In genomic region chr12:2284857-2285256, GRCh38 we compare ENCODE assay signal across 8 cellular contexts.
DNase-seq lines count a peak whose midpoint lies in the region; ATAC-seq, FAIRE-seq and TF ChIP-seq lines count a peak whose summit lies in the region.

No MANE protein-coding gene starts in this region.

- no peak overlapping the region for H4K5ac ChIP-seq in H1 (ENCODE audit: insufficient read length, low read depth, low read length)

- H2AK5ac ChIP-seq in H1 (ENCODE audit: low read depth, low read length) (no peak overlapping the region), mesenchymal stem cell (ENCODE audit: low read length, severe bottlenecking) (no peak overlapping the region)

- peak; percentile 82 to 87 for TF ChIP-seq RAD21 in H1 (IDR thresholded peaks at IDR 0.05 in 1 of 2, conservative IDR thresholded peaks at IDR 0.05 in 1 of 2; ENCODE audit: low read depth in 2 of 2, low read length in 2 of 2)

- H3K36me3 ChIP-seq in MG63 (no peaks in the 10 kb centered on the region), SJCRH30 (no peaks in the 10 kb centered on the region), H1 (ENCODE audit: control insufficient read depth in 2 of 4, insufficient read depth in 4 of 4, low read length in 3 of 4) (no peaks in the 10 kb centered on the region), mesenchymal stem cell (ENCODE audit: control insufficient read depth in 1 of 2, insufficient read depth in 2 of 2, low read depth in 1 of 2, low read length in 2 of 2) (no peaks in the 10 kb centered on the region), tibial nerve (no peaks in the 10 kb centered on the region)

- H3K36me3 Mint-ChIP-seq in activated CD4-positive, alpha-beta T cell treated with anti-CD3 and anti-CD28 coated beads, Interleukin-2, amount 10 ng/mL, durations not matched to agents 24 days and 14 days (ENCODE audit: low read depth), result no peaks in the 10 kb centered on the region

- no peaks in the 10 kb centered on the region for H3K79me2 ChIP-seq in H1 (ENCODE audit: control insufficient read depth in 1 of 2, insufficient read depth in 2 of 2, low read length in 2 of 2)

- H3K18ac ChIP-seq in H1 (ENCODE audit: extremely low read depth, low read length) (no peak overlapping the region), mesenchymal stem cell (ENCODE audit: low read depth in 1 of 2, low read length in 2 of 2) (peak overlapping the region; percentile 67 to 88)

- intact Hi-C loops in activated CD4-positive, alpha-beta T cell treated with anti-CD3 and anti-CD28 coated beads, Interleukin-2, amount 10 ng/mL, durations not matched to agents 24 days and 14 days (cut with micrococcal nuclease), result no loop called here

- TF ChIP-seq POLR2A in H1 (IDR thresholded peaks at IDR 0.05; ENCODE audit: control extremely low read depth in 1 of 2, low read depth in 2 of 2, low read length in 2 of 2), result no peak
- no peak for TF ChIP-seq POLR2A in tibial nerve (IDR thresholded peaks at IDR 0.05)

- peaks cover 3% of the 10 kb centered on the region for H3K4me1 Mint-ChIP-seq in activated CD4-positive, alpha-beta T cell treated with anti-CD3 and anti-CD28 coated beads, Interleukin-2, amount 10 ng/mL, durations not matched to agents 24 days and 14 days

- TF ChIP-seq EP300 in H1 (IDR thresholded peaks at IDR 0.05; ENCODE audit: borderline replicate concordance in 1 of 2, low read depth in 2 of 2, low read length in 2 of 2) (no peak), tibial nerve (IDR thresholded peaks at IDR 0.05) (no peak)

- H3K4me3 Mint-ChIP-seq in activated CD4-positive, alpha-beta T cell treated with anti-CD3 and anti-CD28 coated beads, Interleukin-2, amount 10 ng/mL, durations not matched to agents 24 days and 14 days, result no peak overlapping the region

- H3K9me3 Mint-ChIP-seq in activated CD4-positive, alpha-beta T cell treated with anti-CD3 and anti-CD28 coated beads, Interleukin-2, amount 10 ng/mL, durations not matched to agents 24 days and 14 days, result no peaks in the 10 kb centered on the region

- H2BK5ac ChIP-seq in H1 (ENCODE audit: low read depth, low read length) (no peak overlapping the region; the same call in 1 of the 2 replicates), mesenchymal stem cell (ENCODE audit: low read depth, low read length, poor library complexity, severe bottlenecking) (no peak overlapping the region)

- no peaks in the 10 kb centered on the region for H3K23me2 ChIP-seq in H1 (ENCODE audit: low read depth, low read length)

- H2BK15ac ChIP-seq in H1 (ENCODE audit: low read length) (peak overlapping the region; percentile 84; the same call in 1 of the 2 replicates), mesenchymal stem cell (ENCODE audit: low read depth, poor library complexity, severe bottlenecking) (no peak overlapping the region)

- H3K4ac ChIP-seq in H1 (replicated peaks; ENCODE audit: insufficient read length, low read depth, low read length) (no peak overlapping the region), mesenchymal stem cell (ENCODE audit: low read depth in 1 of 2, low read length in 2 of 2) (peak overlapping the region in 1 of 2 experiments; percentile 13)

- H2BK12ac ChIP-seq in H1 (ENCODE audit: low read depth, low read length) (peak overlapping the region; percentile 62; the same call in 1 of the 2 replicates), mesenchymal stem cell (ENCODE audit: low read length in 2 of 2) (peak overlapping the region; percentile 53 to 61)

- H3K27ac Mint-ChIP-seq in activated CD4-positive, alpha-beta T cell treated with anti-CD3 and anti-CD28 coated beads, Interleukin-2, amount 10 ng/mL, durations not matched to agents 24 days and 14 days, result no peak overlapping the region

- H4K8ac ChIP-seq in H1 (ENCODE audit: extremely low read depth, insufficient read depth, low read length), result no peak overlapping the region
- peak overlapping the region; percentile 29 for H4K8ac ChIP-seq in mesenchymal stem cell (ENCODE audit: low read length)

- peaks cover 9% of the 10 kb centered on the region for H3K27me3 Mint-ChIP-seq in activated CD4-positive, alpha-beta T cell treated with anti-CD3 and anti-CD28 coated beads, Interleukin-2, amount 10 ng/mL, durations not matched to agents 24 days and 14 days

- H3K79me1 ChIP-seq in H1 (ENCODE audit: low read depth, low read length), result no peaks in the 10 kb centered on the region
- H3K79me1 ChIP-seq in mesenchymal stem cell (replicated peaks; ENCODE audit: low read length, poor library complexity, severe bottlenecking), result no peaks in the 10 kb centered on the region

- H3K4me1 ChIP-seq in SJCRH30 (no peaks in the 10 kb centered on the region), H1 (replicated peaks in 1 of 4; ENCODE audit: control insufficient read depth in 3 of 4, insufficient read depth in 4 of 4, low read length in 3 of 4) (peaks cover 5 to 18% (median 6%) of the 10 kb centered on the region in 4 experiments), mesenchymal stem cell (ENCODE audit: control insufficient read depth, insufficient read depth, low read depth, low read length) (peaks cover 18% of the 10 kb centered on the region), tibial nerve (peaks cover 0 to 52% (median 24%) of the 10 kb centered on the region in 4 donors)

- H3K4me3 ChIP-seq in MG63, result no peak overlapping the region
- H3K4me3 ChIP-seq in SJCRH30, result no peak overlapping the region
- no peak overlapping the region for H3K4me3 ChIP-seq in H1 (ENCODE audit: extremely low read depth in 1 of 4, insufficient read depth in 2 of 4, low read depth in 3 of 4, low read length in 4 of 4)
- H3K4me3 ChIP-seq in mesenchymal stem cell (ENCODE audit: insufficient read depth in 1 of 2, low read depth in 1 of 2, low read length in 2 of 2), result peak overlapping the region in 1 of 2 experiments; percentile 52
- no peak overlapping the region for H3K4me3 ChIP-seq in tibial nerve

- no peak overlapping the region for H2BK20ac ChIP-seq in H1 (ENCODE audit: low read length)

- no peaks in the 10 kb centered on the region for H4K20me1 ChIP-seq in H1 (replicated peaks in 1 of 2; ENCODE audit: control insufficient read depth in 1 of 2, insufficient read depth in 2 of 2, low read length in 2 of 2)

- WGBS in H1 (ENCODE audit: extremely low coverage in 1 of 2, insufficient coverage in 1 of 2, insufficient read length in 1 of 2, insufficient replicate concordance in 2 of 2, low coverage in 1 of 2, low lambda C conversion rate in 2 of 2, missing lambda C conversion rate in 1 of 2), 2 experiments, result 18% methylated on average over 8 of the region's 8 CpGs; no CpG with 5 or more reads in 1 of the 2 experiments
- 32% methylated on average over 8 of the region's 8 CpGs for WGBS in mesenchymal stem cell
- 34 to 38% methylated on average over 8 of the region's 8 CpGs for WGBS in tibial nerve, 2 donors

- H3K23ac ChIP-seq in H1 (ENCODE audit: insufficient read length), result no peak overlapping the region
- no peak overlapping the region for H3K23ac ChIP-seq in mesenchymal stem cell (ENCODE audit: low read length in 2 of 2)

- DNase-seq in activated CD4-positive, alpha-beta T cell treated with anti-CD3 and anti-CD28 coated beads, Interleukin-2, amount 10 ng/mL, durations not matched to agents 24 days and 14 days, result peak; percentile 72
- DNase-seq in activated CD4-positive, alpha-beta T cell treated with anti-CD3 and anti-CD28 coated beads for 1 hour, result no peak
- DNase-seq in MG63 (peak; percentile 90), SJCRH30 (peak; percentile 50 to 58), H1 (ENCODE audit: low read depth in 1 of 2, low spot score in 2 of 2) (peak; percentile 64 to 91), mesenchymal stem cell (peak; percentile 72), tibial nerve (ENCODE audit: low spot score in 2 of 2) (peak; percentile 52 to 63)

- H3K27ac ChIP-seq in SJCRH30 (no peak overlapping the region), H1 (ENCODE audit: low read depth, low read length) (no peak overlapping the region), mesenchymal stem cell (ENCODE audit: low read length, poor library complexity, severe bottlenecking) (peak overlapping the region; percentile 80), tibial nerve (peak overlapping the region in 2 of 4 donors; percentile 22 to 58)

- H3K56ac ChIP-seq in H1 (replicated peaks; ENCODE audit: insufficient read length, low read depth, low read length), result no peak overlapping the region

- H2BK120ac ChIP-seq in H1 (replicated peaks; ENCODE audit: low read depth, low read length), result no peak overlapping the region
- no peak overlapping the region for H2BK120ac ChIP-seq in mesenchymal stem cell (ENCODE audit: low read depth, low read length)

- CTCF ChIA-PET in H1 (lab: Charles Lee; ENCODE audit: partially characterized antibody), result interaction anchor here (0.7 to 13.0 kb wide), 26 partner anchors 8 to 304 kb away, joined by 3 to 252 read pairs (median 4); partner anchors contain the start of gene CACNA1C

- POLR2A ChIA-PET in H1 (lab: Charles Lee; ENCODE audit: partially characterized antibody), result no interaction called here

- H4K91ac ChIP-seq in H1 (replicated peaks; ENCODE audit: insufficient read length, low read length) (no peak overlapping the region), mesenchymal stem cell (ENCODE audit: low read length) (peak overlapping the region; percentile 90)

- H3K9me3 ChIP-seq in MG63 (peaks cover 17% of the 10 kb centered on the region), SJCRH30 (replicated peaks) (no peaks in the 10 kb centered on the region), H1 (ENCODE audit: insufficient read depth in 2 of 2, low read depth in 1 of 2, low read length in 1 of 2) (no peaks in the 10 kb centered on the region), mesenchymal stem cell (ENCODE audit: control insufficient read depth, low read length) (no peaks in the 10 kb centered on the region), tibial nerve (no peaks in the 10 kb centered on the region)

- H2AFZ ChIP-seq in H1 (ENCODE audit: low read length) (0 out of 2 replicates have a peak overlapping the region, but pooled peaks have one; percentile 78), mesenchymal stem cell (ENCODE audit: low read depth, low read length) (no peak overlapping the region)

- TF ChIP-seq CTCF in H1 (IDR thresholded peaks at IDR 0.05; ENCODE audit: control extremely low read depth in 1 of 3, insufficient read depth in 1 of 3, low read depth in 1 of 3, low read length in 3 of 3) (peak; percentile 86 to 95 (median 90)), tibial nerve (IDR thresholded peaks at IDR 0.05) (peak; percentile 24 to 60 (median 47))

- H3K4me2 ChIP-seq in H1 (ENCODE audit: insufficient read depth in 1 of 2, low read depth in 2 of 2, low read length in 2 of 2) (no peak overlapping the region), mesenchymal stem cell (ENCODE audit: low read length, poor library complexity, severe bottlenecking) (no peak overlapping the region)

- H3K9ac ChIP-seq in H1 (replicated peaks in 1 of 4; ENCODE audit: extremely low read depth in 1 of 4, low read depth in 3 of 4, low read length in 3 of 4), result no peak overlapping the region
- H3K9ac ChIP-seq in mesenchymal stem cell (ENCODE audit: low read length), result peak overlapping the region; percentile 81

- FAIRE-seq in H1 (lab: Jason Lieb, UNC), result peak; percentile 98

- ATAC-seq in HG03196 (IDR thresholded peaks at IDR 0.05; ENCODE audit: unreplicated experiment), result no peak

- H3K27me3 ChIP-seq in MG63, result no peaks in the 10 kb centered on the region
- peaks cover 26% of the 10 kb centered on the region for H3K27me3 ChIP-seq in SJCRH30
- H3K27me3 ChIP-seq in H1 (replicated peaks in 1 of 4; ENCODE audit: control insufficient read depth in 3 of 4, extremely low read depth in 1 of 4, insufficient read depth in 3 of 4, low read length in 3 of 4), result peaks cover 0 to 3% (median 0%) of the 10 kb centered on the region in 4 experiments; a peak in 1 of 7 replicates
- no peaks in the 10 kb centered on the region for H3K27me3 ChIP-seq in mesenchymal stem cell (ENCODE audit: control insufficient read depth in 1 of 2, insufficient read depth in 1 of 2, low read length in 2 of 2)
- no peaks in the 10 kb centered on the region for H3K27me3 ChIP-seq in tibial nerve

- no peak overlapping the region for H3K14ac ChIP-seq in H1 (ENCODE audit: insufficient read length)
- H3K14ac ChIP-seq in mesenchymal stem cell (ENCODE audit: low read length in 2 of 2), result no peak overlapping the region
